Comparison of ENCODE assay signal across 1 cellular context in the genomic region with DNA sequence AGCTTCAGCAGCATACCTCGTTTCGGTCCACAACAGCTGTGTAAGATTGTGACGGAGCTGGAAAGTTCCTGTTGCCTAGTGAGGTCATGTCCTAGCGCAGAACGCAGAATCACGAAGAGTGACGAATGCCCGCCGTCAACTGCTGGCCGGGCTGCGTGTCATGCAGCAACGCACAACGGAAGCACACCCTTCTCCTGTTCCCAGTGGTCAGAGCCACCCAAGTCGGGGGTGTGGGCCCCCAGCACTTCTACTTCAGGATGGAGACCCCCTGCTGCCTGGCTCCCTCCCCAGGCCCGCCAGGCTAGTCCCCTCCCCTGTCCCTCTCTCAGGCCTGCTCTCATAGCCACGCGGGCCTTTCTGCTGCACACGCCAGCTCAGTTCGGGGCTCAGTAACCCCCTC.
TF ChIP-seq lines count a peak whose summit lies in the region.

No MANE protein-coding gene starts in this region.

TF ChIP-seq in GM12878, 131 proteins besides CTCF, POLR2A, EP300 and RAD21:
- no peak for TF ChIP-seq ZSCAN29 (IDR thresholded peaks at IDR 0.05)
- no peak for TF ChIP-seq LARP7 (IDR thresholded peaks at IDR 0.05)
- TF ChIP-seq ZNF207 (IDR thresholded peaks at IDR 0.05; ENCODE audit: borderline replicate concordance), result no peak
- TF ChIP-seq NBN (IDR thresholded peaks at IDR 0.05), result no peak
- no peak for TF ChIP-seq FOS (IDR thresholded peaks at IDR 0.05; ENCODE audit: borderline replicate concordance, extremely low read depth, insufficient read length)
- TF ChIP-seq FOXM1 (IDR thresholded peaks at IDR 0.05; ENCODE audit: low read depth, low read length), result no peak
- no peak for TF ChIP-seq SMAD1 (IDR thresholded peaks at IDR 0.05; ENCODE audit: low read depth, partially characterized antibody)
TF ChIP-seq in GM12878: peak in this region for 0.
